8 cellular contexts compared by ENCODE assay signal in genomic region chrX:100615015-100615414, GRCh38. TPM values are rescaled to one million over a fixed set of nuclear protein-coding genes. Genes with fewer than 3 reads are reported as not detected.
DNase-seq lines count a peak whose midpoint lies in the region; ATAC-seq and TF ChIP-seq lines count a peak whose summit lies in the region.

No MANE protein-coding gene starts in this region.

- H3K9ac ChIP-seq in NT2/D1 (ENCODE audit: insufficient read length, low read depth) = no peak overlapping the region

- H3K4me1 ChIP-seq in NT2/D1 (ENCODE audit: insufficient read depth, insufficient read length) = no peaks in the 10 kb centered on the region

- H3K9me3 ChIP-seq in NT2/D1 (ENCODE audit: insufficient read depth, low read length) = no peaks in the 10 kb centered on the region

- no peaks in the 10 kb centered on the region for H3K36me3 ChIP-seq in NT2/D1 (ENCODE audit: insufficient read depth, insufficient read length, low read length)

- ATAC-seq in GM19023 (IDR thresholded peaks at IDR 0.05; ENCODE audit: unreplicated experiment) (peak; percentile 99), HG03045 (IDR thresholded peaks at IDR 0.05; ENCODE audit: unreplicated experiment) (peak; percentile 90)

- H3K4me3 ChIP-seq in NT2/D1 (ENCODE audit: insufficient read length, low read depth) = no peak overlapping the region
- H3K4me3 ChIP-seq in epithelial cell of proximal tubule (ENCODE audit: low read depth, low read length) = no peak overlapping the region

- peak; percentile 62 for TF ChIP-seq CTCF in epithelial cell of proximal tubule (conservative IDR thresholded peaks at IDR 0.05; ENCODE audit: low read depth, low read length)

- H3K27me3 ChIP-seq in NT2/D1 (ENCODE audit: insufficient read depth, insufficient read length) = no peaks in the 10 kb centered on the region

- DNase-seq in DMS53 treated with DMSO at 0.1 percent for 48 hours (lab: John Stamatoyannopoulos, UW; ENCODE audit: unreplicated experiment) = peak; percentile 1
- DNase-seq in NT2/D1 (ENCODE audit: low read depth, low spot score) = peak; percentile 27
- DNase-seq in epithelial cell of proximal tubule (ENCODE audit: low read depth) = peak; percentile 23
- DNase-seq in renal cortical epithelial cell (ENCODE audit: low read depth) = peak; percentile 73
- no peak for DNase-seq in NOMO-1 (lab: John Stamatoyannopoulos, UW; ENCODE audit: unreplicated experiment in 2 of 2)
- no peak for DNase-seq in activated CD4-positive, alpha-beta T cell treated with anti-CD3 and anti-CD28 coated beads for 4 hours

RNA-seq across cellular contexts. Expression of gene TSPAN6, which starts 21.6 kb away (rescaled TPM):
- total RNA-seq in epithelial cell of proximal tubule (39.5 and 59.0 TPM in 2 replicates), renal cortical epithelial cell (56.6 and 79.7 TPM in 2 replicates)

RNA-seq across cellular contexts. Expression of gene SRPX2, which starts 29.0 kb away (rescaled TPM):
- total RNA-seq in epithelial cell of proximal tubule (7.2 and 29.5 TPM in 2 replicates), renal cortical epithelial cell (20.7 and 29.7 TPM in 2 replicates)

RNA-seq across cellular contexts. Expression of gene TNMD, which starts 30.3 kb away (rescaled TPM):
- not detected in 2 replicates for total RNA-seq in epithelial cell of proximal tubule
- total RNA-seq in renal cortical epithelial cell = not detected in 2 replicates

Comparison
In these comparisons a context has a peak if more than half of its experiments do, and no peak if none do; other contexts are left out.
1. DNase-seq: peak in DMS53 treated with DMSO at 0.1 percent for 48 hours (single experiment), NT2/D1 (single experiment), epithelial cell of proximal tubule (single experiment) and renal cortical epithelial cell (single experiment); none in NOMO-1 (0 of 2) and activated CD4-positive, alpha-beta T cell treated with anti-CD3 and anti-CD28 coated beads for 4 hours (0 of 2).